In the genomic region with DNA sequence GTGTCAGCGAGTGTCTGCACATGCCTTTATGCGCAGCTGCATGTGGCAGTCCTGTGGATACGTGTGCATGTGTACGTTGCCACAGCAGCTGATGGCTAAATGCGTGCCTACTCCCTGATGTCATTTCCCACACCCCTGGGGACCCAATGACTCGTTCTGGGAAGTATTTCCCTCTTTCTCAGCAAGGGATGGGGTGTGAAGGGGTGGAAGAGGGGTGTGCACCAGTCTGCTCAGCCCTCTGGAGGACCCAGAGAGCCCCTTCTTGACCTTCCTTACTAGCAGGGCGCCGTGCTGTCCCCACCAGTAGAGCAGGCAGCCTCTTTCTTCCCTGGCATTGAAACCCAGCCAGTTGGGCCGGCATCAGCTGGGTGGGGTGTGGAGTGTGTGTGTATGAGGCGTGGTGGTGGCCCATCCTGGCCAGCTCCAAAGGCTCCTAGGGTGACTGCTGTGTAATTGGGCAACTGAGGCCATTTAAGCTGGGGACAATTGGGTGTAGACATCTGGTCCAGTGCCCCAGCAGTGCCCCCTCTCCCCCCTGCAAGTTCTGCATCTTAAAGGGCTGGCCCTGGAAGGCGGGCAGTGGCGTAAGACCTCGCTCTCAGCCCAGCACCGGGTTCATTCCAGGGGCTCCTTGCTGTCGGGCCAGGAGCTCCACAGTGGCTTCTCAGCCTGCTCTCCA, we compare ENCODE assay signal across 9 cellular contexts. TPM values are rescaled to one million over a fixed set of nuclear protein-coding genes. Genes with fewer than 3 reads are reported as not detected.
DNase-seq lines count a peak whose midpoint lies in the region; ATAC-seq and TF ChIP-seq lines count a peak whose summit lies in the region.
"Had no signal": no experiment of that assay in that cellular context is flagged by ENCODE, and none has a peak within 500 bp of the region (broad histone marks: within the 10 kb centered on the region; RNA-seq: fewer than 3 reads in every experiment).

No MANE protein-coding gene starts in this region.

- H3K9me3 Mint-ChIP-seq in HFFc6: 0 out of 2 replicates have a peak, but pooled peaks cover 4% of the 10 kb centered on the region
- H3K9me3 Mint-ChIP-seq: effector memory CD8-positive, alpha-beta T cell had no signal

- TF ChIP-seq EP300 in stomach (IDR thresholded peaks at IDR 0.05): no peak

- H3K9me3 ChIP-seq in right atrium auricular region (no peaks in the 10 kb centered on the region), stomach (no peaks in the 10 kb centered on the region)

- DNase-seq in HFFc6 (peak; percentile 99), right atrium auricular region (ENCODE audit: low spot score) (peak; percentile 96), stomach (peak; percentile 65), T-helper 9 cell (no peak), SKM-1 treated with dmso at 0.1 percent for 144 hours (lab: John Stamatoyannopoulos, UW; ENCODE audit: unreplicated experiment) (no peak), NCI-H2081 treated with DMSO at 0.1 percent for 48 hours (lab: John Stamatoyannopoulos, UW) (no peak)
- DNase-seq: effector memory CD8-positive, alpha-beta T cell had no signal

- H3K4me1 ChIP-seq in right atrium auricular region (peaks cover 0 to 40% of the 10 kb centered on the region in 2 donors), stomach (peaks cover 34 to 71% (median 61%) of the 10 kb centered on the region in 4 donors)

- H3K36me3 ChIP-seq in right atrium auricular region (no peaks in the 10 kb centered on the region), stomach (peaks cover 0 to 7% (median 0%) of the 10 kb centered on the region in 4 donors)

- peaks cover 10% of the 10 kb centered on the region for H3K36me3 Mint-ChIP-seq in HFFc6 (ENCODE audit: low read depth)

- 47 to 65% (median 53%) methylated on average over 14 to 15 of the region's 15 CpGs for WGBS in adipose tissue, 3 donors
- WGBS in stomach, 5 donors: 48 to 63% (median 49%) methylated on average over 15 of the region's 15 CpGs

- peaks cover 63% of the 10 kb centered on the region for H3K4me1 Mint-ChIP-seq in HFFc6 (ENCODE audit: low read depth)

- ATAC-seq in HG02678 (IDR thresholded peaks at IDR 0.05; ENCODE audit: unreplicated experiment): no peak
- ATAC-seq: effector memory CD8-positive, alpha-beta T cell had no signal

- H3K27ac Mint-ChIP-seq in HFFc6: peak overlapping the region; percentile 100
- H3K27ac Mint-ChIP-seq: effector memory CD8-positive, alpha-beta T cell had no signal

- peaks cover 22% of the 10 kb centered on the region for H3K27me3 Mint-ChIP-seq in HFFc6 (ENCODE audit: insufficient read depth)
- H3K27me3 Mint-ChIP-seq: effector memory CD8-positive, alpha-beta T cell had no signal

- TF ChIP-seq POLR2A in stomach (IDR thresholded peaks at IDR 0.05): no peak

- TF ChIP-seq CTCF in HFFc6 (IDR thresholded peaks at IDR 0.05) (peak; percentile 23; the same call in 1 of the 2 replicates), right atrium auricular region (IDR thresholded peaks at IDR 0.05) (no peak), stomach (IDR thresholded peaks at IDR 0.05) (no peak)

- H3K27ac ChIP-seq in adipose tissue (ENCODE audit: low read depth, low read length) (peak overlapping the region; percentile 64), right atrium auricular region (peak overlapping the region; percentile 70 to 83), stomach (peak overlapping the region; percentile 37 to 88 (median 79))

- H3K27me3 ChIP-seq in right atrium auricular region (no peaks in the 10 kb centered on the region), stomach (no peaks in the 10 kb centered on the region)

- H3K4me3 Mint-ChIP-seq in HFFc6: peak overlapping the region; percentile 85
- H3K4me3 Mint-ChIP-seq: effector memory CD8-positive, alpha-beta T cell had no signal

- H3K4me3 ChIP-seq in right atrium auricular region (no peak overlapping the region), stomach (no peak overlapping the region)

- intact Hi-C loops in stomach (cut with DNase I; ENCODE audit: low total_unique reads): no loop called here

RNA-seq across cellular contexts. Expression of gene SNX33, which starts 19.2 kb away (rescaled TPM):
- 10 to 100 TPM; 23.3 to 28.1 (median 25.3) TPM for total RNA-seq in HFFc6 (2021; fragmentation: NEBNext Ultra II Directional; extraction: Animal tissue kit (Norgen Biotek cat#: 25700))
- polyA plus RNA-seq in adipose tissue (10 to 100 TPM; 14.1 to 18.3 (median 17.4) TPM), stomach (10 to 100 TPM; 11.0 to 15.6 (median 11.6) TPM)
- total RNA-seq in right atrium auricular region (10 to 100 TPM; 10.3 to 20.5 TPM), stomach (10 to 100 TPM; 12.5 to 36.8 (median 23.9) TPM)

RNA-seq across cellular contexts. Expression of gene IMP3, which starts 26.9 kb away (rescaled TPM):
- total RNA-seq in HFFc6 (2021; fragmentation: NEBNext Ultra II Directional; extraction: Animal tissue kit (Norgen Biotek cat#: 25700)): 10 to 100 TPM; 55.1 to 62.9 (median 58.7) TPM
- polyA plus RNA-seq in adipose tissue (10 to 100 TPM; 45.6 to 60.4 (median 58.8) TPM), stomach (10 to 100 TPM; 67.4 to 98.7 (median 80.7) TPM)
- total RNA-seq in right atrium auricular region (100 to 1,000 TPM in 1 of 2 donors, 10 to 100 TPM in 1; 71.2 to 119 TPM), stomach (100 to 1,000 TPM in 2 of 5 donors, 10 to 100 TPM in 2, 1 to 10 TPM in 1; 3.5 to 137 (median 39.8) TPM)

RNA-seq across cellular contexts. Expression of gene SNUPN, which starts 41.4 kb away (rescaled TPM):
- total RNA-seq in HFFc6 (2021; fragmentation: NEBNext Ultra II Directional; extraction: Animal tissue kit (Norgen Biotek cat#: 25700)): 10 to 100 TPM; 22.5 to 28.4 (median 25.1) TPM
- 10 to 100 TPM; 10.0 to 35.7 (median 21.2) TPM for polyA plus RNA-seq in adipose tissue
- 10 to 100 TPM; 13.7 to 17.3 TPM for total RNA-seq in right atrium auricular region
- total RNA-seq in stomach: 10 to 100 TPM in 4 of 5 donors, 1 to 10 TPM in 1; 4.7 to 19.6 (median 15.1) TPM
- 10 to 100 TPM; 16.2 to 29.2 (median 24.3) TPM for polyA plus RNA-seq in stomach

RNA-seq across cellular contexts. Expression of gene CSPG4, which starts 45.7 kb away (rescaled TPM):
- 100 to 1,000 TPM in 1 of 6 experiments, 10 to 100 TPM in 5; 81.2 to 111 (median 95.7) TPM for total RNA-seq in HFFc6 (2021; fragmentation: NEBNext Ultra II Directional; extraction: Animal tissue kit (Norgen Biotek cat#: 25700))
- polyA plus RNA-seq in adipose tissue (10 to 100 TPM in 2 of 3 donors, 1 to 10 TPM in 1; 7.4 to 82.9 (median 25.3) TPM), stomach (10 to 100 TPM in 1 of 3 donors, 1 to 10 TPM in 2; 1.8 to 15.5 (median 3.1) TPM)
- total RNA-seq in right atrium auricular region (10 to 100 TPM; 32.6 to 55.6 TPM), stomach (10 to 100 TPM; 15.1 to 44.6 (median 28.1) TPM)

Comparison
In these comparisons a context has a peak if more than half of its experiments do, and no peak if none do; other contexts are left out.
1. DNase-seq: peak in HFFc6 (single experiment), right atrium auricular region (single experiment) and stomach (single experiment); none in T-helper 9 cell (single experiment), SKM-1 treated with dmso at 0.1 percent for 144 hours (single experiment) and NCI-H2081 treated with DMSO at 0.1 percent for 48 hours (single experiment).
2. Peak in every context shown above with its lines, with median percentiles within 50 percentile points of each other: H3K27ac ChIP-seq.